ENCODE assay signal across 10 cellular contexts in genomic region chr3:126926684-126927404, GRCh38. TPM values are rescaled to one million over a fixed set of nuclear protein-coding genes. Genes with fewer than 3 reads are reported as not detected.
DNase-seq lines count a peak whose midpoint lies in the region; ATAC-seq and TF ChIP-seq lines count a peak whose summit lies in the region.
"Had no signal": no experiment of that assay in that cellular context is flagged by ENCODE, and none has a peak within 500 bp of the region (broad histone marks: within the 10 kb centered on the region; RNA-seq: fewer than 3 reads in every experiment).

No MANE protein-coding gene starts in this region.

- TF ChIP-seq CTCF in foreskin keratinocyte (conservative IDR thresholded peaks at IDR 0.05), result peak; percentile 54

- H3K4me1 ChIP-seq in foreskin keratinocyte, result peaks cover 15% of the 10 kb centered on the region

- H3K4me3 Mint-ChIP-seq in activated T-helper 17 cell treated with anti-CD3 and anti-CD28 coated beads, Interleukin-2, amount 50 U/mL, for 72 hours, result no peak overlapping the region

- no peak overlapping the region for H3K27ac ChIP-seq in foreskin keratinocyte

- H3K27me3 Mint-ChIP-seq in activated T-helper 17 cell treated with anti-CD3 and anti-CD28 coated beads, Interleukin-2, amount 50 U/mL, for 72 hours, result no peaks in the 10 kb centered on the region

- no peak for ATAC-seq in activated T-helper 17 cell treated with anti-CD3 and anti-CD28 coated beads, Interleukin-2, amount 50 U/mL, for 72 hours (replicated peaks)
- peak; percentile 82 for ATAC-seq in foreskin keratinocyte
- ATAC-seq in HG02759 (IDR thresholded peaks at IDR 0.05; ENCODE audit: unreplicated experiment), result no peak
- ATAC-seq in HG03354 (IDR thresholded peaks at IDR 0.05; ENCODE audit: poor library complexity, severe bottlenecking, unreplicated experiment), result no peak

- peaks cover 11% of the 10 kb centered on the region for H3K4me1 Mint-ChIP-seq in activated T-helper 17 cell treated with anti-CD3 and anti-CD28 coated beads, Interleukin-2, amount 50 U/mL, for 72 hours

- peak overlapping the region; percentile 3 for H3K27ac Mint-ChIP-seq in activated T-helper 17 cell treated with anti-CD3 and anti-CD28 coated beads, Interleukin-2, amount 50 U/mL, for 72 hours

- H3K36me3 Mint-ChIP-seq in activated T-helper 17 cell treated with anti-CD3 and anti-CD28 coated beads, Interleukin-2, amount 50 U/mL, for 72 hours (ENCODE audit: low read depth), result no peaks in the 10 kb centered on the region

- DNase-seq in EH (ENCODE audit: low read depth) (peak; percentile 90), foreskin keratinocyte (peak in 1 of 2 donors; percentile 55), renal cortical epithelial cell (ENCODE audit: low read depth) (peak; percentile 71), epidermal melanocyte (ENCODE audit: insufficient read length, low spot score) (no peak)
- no peak for DNase-seq in activated CD4-positive, alpha-beta T cell treated with anti-CD3 and anti-CD28 coated beads for 1 hour
- DNase-seq: activated T-cell treated with anti-CD3 and anti-CD28 coated beads for 4 hours, NCI-H526 treated with DMSO at 0.1 percent for 48 hours had no signal

- no peaks in the 10 kb centered on the region for H3K27me3 ChIP-seq in foreskin keratinocyte

- no peaks in the 10 kb centered on the region for H3K9me3 Mint-ChIP-seq in activated T-helper 17 cell treated with anti-CD3 and anti-CD28 coated beads, Interleukin-2, amount 50 U/mL, for 72 hours

RNA-seq across cellular contexts. Expression of gene PLXNA1, which starts 56.1 kb away (rescaled TPM):
- total RNA-seq in activated T-helper 17 cell treated with anti-CD3 and anti-CD28 coated beads, Interleukin-2, amount 50 U/mL, for 72 hours, result 1 to 10 TPM; 7.1 to 9.3 TPM
- total RNA-seq in foreskin keratinocyte (76.1 and 82.6 TPM in 2 replicates), renal cortical epithelial cell (23.3 and 67.0 TPM in 2 replicates)
- 23.7 and 24.2 TPM in 2 replicates for polyA plus RNA-seq in foreskin keratinocyte

Comparison
In these comparisons a context has a peak if more than half of its experiments do, and no peak if none do; other contexts are left out.
1. DNase-seq: peak in EH (single experiment) and renal cortical epithelial cell (single experiment); none in activated CD4-positive, alpha-beta T cell treated with anti-CD3 and anti-CD28 coated beads for 1 hour (single experiment) and epidermal melanocyte (single experiment).